26 cellular contexts compared by ENCODE assay signal in the genomic region with DNA sequence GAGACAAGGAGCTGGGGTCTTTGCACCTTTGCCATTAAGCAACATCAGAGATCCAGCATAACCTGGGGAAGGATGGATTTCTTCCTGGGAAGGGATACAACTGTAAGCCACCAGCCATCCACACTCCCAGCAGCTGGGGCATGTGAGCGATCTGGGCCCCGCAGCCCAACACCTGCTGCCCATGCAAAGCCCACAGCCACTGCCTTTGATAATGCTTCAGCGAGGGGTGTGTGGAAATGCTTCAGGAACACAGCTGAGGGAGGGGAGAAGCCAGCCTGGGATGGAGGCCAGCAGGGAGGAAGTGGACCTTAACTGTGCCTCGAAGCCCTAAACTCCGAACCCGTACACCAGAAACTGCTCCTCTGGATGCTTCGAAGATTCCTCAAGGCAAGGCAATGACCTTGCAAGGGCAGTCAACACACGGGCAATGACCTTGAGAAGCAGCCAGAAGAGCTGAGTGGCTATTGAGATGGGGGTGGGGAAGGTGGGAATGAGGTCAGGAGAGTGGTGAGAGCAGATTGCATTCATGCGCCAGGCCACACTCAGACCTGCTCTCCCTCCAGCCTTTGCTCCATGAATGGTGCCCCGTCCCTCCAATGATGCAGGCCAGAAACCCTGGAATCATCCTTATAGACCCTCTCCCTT. TPM values are rescaled to one million over a fixed set of nuclear protein-coding genes. Genes with fewer than 3 reads are reported as not detected.
DNase-seq lines count a peak whose midpoint lies in the region; ATAC-seq and TF ChIP-seq lines count a peak whose summit lies in the region.
"Had no signal": no experiment of that assay in that cellular context is flagged by ENCODE, and none has a peak within 500 bp of the region (broad histone marks: within the 10 kb centered on the region; RNA-seq: fewer than 3 reads in every experiment).

No MANE protein-coding gene starts in this region.

- H3K9me3 ChIP-seq in body of pancreas, result no peaks in the 10 kb centered on the region
- H3K9me3 ChIP-seq: Caco-2 had no signal

- no peak overlapping the region for H2AFZ ChIP-seq in GM23338

- DNase-seq in NCI-H82 (lab: John Stamatoyannopoulos, UW), result peak; percentile 53
- DNase-seq in NCI-H82 treated with DMSO at 0.1 percent for 48 hours (lab: John Stamatoyannopoulos, UW; ENCODE audit: unreplicated experiment), result no peak
- no peak for DNase-seq in GM23338 (ENCODE audit: low spot score)
- peak in 3 of 4 donors; percentile 16 to 53 (median 25) for DNase-seq in body of pancreas
- DNase-seq in myocyte (ENCODE audit: low read depth), result peak; percentile 59
- DNase-seq in stimulated activated CD4-positive, alpha-beta T cell treated with anti-CD3 and anti-CD28 coated beads, Interleukin-15, amount 100 ng/mL, for 24 hours, result no peak
- DNase-seq: Caco-2; CD8-positive, alpha-beta T cell; DMS79; EL; GDM1; Kasumi-1; NCI-H1105 treated with DMSO at 0.1 percent for 48 hours; NCI-H146; NCI-H1930; NCI-H2107; NCI-H748 treated with DMSO at 0.1 percent for 48 hours; NK-92 treated with Interleukin-12 subunit alpha and Interleukin-12 subunit beta, amount 100 ng/mL, for 24 hours; Right ventricle myocardium superior; RPMI8226 had no signal

- peaks cover 37% of the 10 kb centered on the region for H3K4me1 Mint-ChIP-seq in GM23338
- H3K4me1 Mint-ChIP-seq: B cell had no signal

- H3K4me3 Mint-ChIP-seq in GM23338, result no peak overlapping the region
- H3K4me3 Mint-ChIP-seq: B cell; CD8-positive, alpha-beta T cell had no signal

- H3K4me3 ChIP-seq in GM23338, result no peak overlapping the region
- H3K4me3 ChIP-seq in body of pancreas, result no peak overlapping the region
- H3K4me3 ChIP-seq: GM12878 had no signal

- no peaks in the 10 kb centered on the region for H3K9me3 Mint-ChIP-seq in GM23338
- H3K9me3 Mint-ChIP-seq: CD8-positive, alpha-beta T cell had no signal

- peaks cover 11% of the 10 kb centered on the region for H3K27me3 Mint-ChIP-seq in GM23338 (ENCODE audit: insufficient read depth, low read depth, poor library complexity)
- H3K27me3 Mint-ChIP-seq: B cell had no signal

- no peak overlapping the region for H3K4me2 ChIP-seq in GM23338

- H3K27me3 ChIP-seq in GM23338 (ENCODE audit: insufficient read depth) (no peaks in the 10 kb centered on the region), body of pancreas (no peaks in the 10 kb centered on the region)

- TF ChIP-seq CTCF in GM23338 (conservative IDR thresholded peaks at IDR 0.05; ENCODE audit: low read depth in 2 of 2), result no peak
- no peak for TF ChIP-seq CTCF in body of pancreas (IDR thresholded peaks at IDR 0.05)

- H3K79me2 ChIP-seq in GM23338 (replicated peaks; ENCODE audit: insufficient read depth), result no peaks in the 10 kb centered on the region

- no peak overlapping the region for H3K27ac ChIP-seq in GM23338 (ENCODE audit: low read depth)
- no peak overlapping the region for H3K27ac ChIP-seq in body of pancreas
- H3K27ac ChIP-seq: 22Rv1, C4-2B had no signal

- intact Hi-C loops in body of pancreas (cut with DNase I), result no loop called here

- peak overlapping the region; percentile 76; the same call in 1 of the 2 replicates for H3K27ac Mint-ChIP-seq in GM23338
- H3K27ac Mint-ChIP-seq: B cell; CD8-positive, alpha-beta T cell had no signal

- TF ChIP-seq POLR2A in body of pancreas (IDR thresholded peaks at IDR 0.05), result no peak

- H3K36me3 Mint-ChIP-seq in GM23338 (ENCODE audit: low read depth), result no peaks in the 10 kb centered on the region; the same call in 2 of the 3 replicates

- H3K4me1 ChIP-seq in GM23338 (ENCODE audit: insufficient read depth) (peaks cover 25% of the 10 kb centered on the region), body of pancreas (peaks cover 46% of the 10 kb centered on the region)
- H3K4me1 ChIP-seq: Caco-2 had no signal

- H3K36me3 ChIP-seq in GM23338 (ENCODE audit: insufficient read depth) (no peaks in the 10 kb centered on the region), body of pancreas (replicated peaks in 1 of 2; ENCODE audit: insufficient read depth in 1 of 2, low read depth in 2 of 2) (no peaks in the 10 kb centered on the region)

- WGBS in body of pancreas, 2 donors, result 61 to 89% methylated on average over 7 to 10 of the region's 10 CpGs

- H4K20me1 ChIP-seq in GM23338 (replicated peaks; ENCODE audit: insufficient read depth), result 0 out of 2 replicates have a peak, but pooled peaks cover 4% of the 10 kb centered on the region

- no peak for ATAC-seq in GM23338
- ATAC-seq in body of pancreas, result no peak
- no peak for ATAC-seq in GM19023 (IDR thresholded peaks at IDR 0.05; ENCODE audit: unreplicated experiment)
- no peak for ATAC-seq in GM21576 (IDR thresholded peaks at IDR 0.05; ENCODE audit: unreplicated experiment)
- ATAC-seq: CD8-positive, alpha-beta T cell; GM12878 had no signal

- H3K9me2 ChIP-seq in GM23338 (ENCODE audit: insufficient read depth), result no peaks in the 10 kb centered on the region

- no peaks in the 10 kb centered on the region for H3F3A ChIP-seq in GM23338 (replicated peaks; ENCODE audit: low read depth)

TF ChIP-seq in GM23338, 12 proteins besides CTCF, POLR2A, EP300 and RAD21 (continues in another document):
- TF ChIP-seq, protein P1, sequence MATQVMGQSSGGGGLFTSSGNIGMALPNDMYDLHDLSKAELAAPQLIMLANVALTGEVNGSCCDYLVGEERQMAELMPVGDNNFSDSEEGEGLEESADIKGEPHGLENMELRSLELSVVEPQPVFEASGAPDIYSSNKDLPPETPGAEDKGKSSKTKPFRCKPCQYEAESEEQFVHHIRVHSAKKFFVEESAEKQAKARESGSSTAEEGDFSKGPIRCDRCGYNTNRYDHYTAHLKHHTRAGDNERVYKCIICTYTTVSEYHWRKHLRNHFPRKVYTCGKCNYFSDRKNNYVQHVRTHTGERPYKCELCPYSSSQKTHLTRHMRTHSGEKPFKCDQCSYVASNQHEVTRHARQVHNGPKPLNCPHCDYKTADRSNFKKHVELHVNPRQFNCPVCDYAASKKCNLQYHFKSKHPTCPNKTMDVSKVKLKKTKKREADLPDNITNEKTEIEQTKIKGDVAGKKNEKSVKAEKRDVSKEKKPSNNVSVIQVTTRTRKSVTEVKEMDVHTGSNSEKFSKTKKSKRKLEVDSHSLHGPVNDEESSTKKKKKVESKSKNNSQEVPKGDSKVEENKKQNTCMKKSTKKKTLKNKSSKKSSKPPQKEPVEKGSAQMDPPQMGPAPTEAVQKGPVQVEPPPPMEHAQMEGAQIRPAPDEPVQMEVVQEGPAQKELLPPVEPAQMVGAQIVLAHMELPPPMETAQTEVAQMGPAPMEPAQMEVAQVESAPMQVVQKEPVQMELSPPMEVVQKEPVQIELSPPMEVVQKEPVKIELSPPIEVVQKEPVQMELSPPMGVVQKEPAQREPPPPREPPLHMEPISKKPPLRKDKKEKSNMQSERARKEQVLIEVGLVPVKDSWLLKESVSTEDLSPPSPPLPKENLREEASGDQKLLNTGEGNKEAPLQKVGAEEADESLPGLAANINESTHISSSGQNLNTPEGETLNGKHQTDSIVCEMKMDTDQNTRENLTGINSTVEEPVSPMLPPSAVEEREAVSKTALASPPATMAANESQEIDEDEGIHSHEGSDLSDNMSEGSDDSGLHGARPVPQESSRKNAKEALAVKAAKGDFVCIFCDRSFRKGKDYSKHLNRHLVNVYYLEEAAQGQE (IDR thresholded peaks at IDR 0.05; ENCODE audit: unreplicated experiment), result no peak
- no peak for TF ChIP-seq CREB1 (CRISPR knock-in tag; IDR thresholded peaks at IDR 0.05; ENCODE audit: low read depth)

RNA-seq across cellular contexts. Expression of gene KATNIP, which starts 49.1 kb away (rescaled TPM):
- total RNA-seq in GM23338 (2014; rRNA removed; shearing (Covaris generic)), result 6.6 and 11.8 TPM in 2 replicates
- polyA plus RNA-seq in GM23338 (2016; fragmentation: Nextera tagmentation; extraction: Ambion mirVana), result 7.0 and 8.6 TPM in 2 replicates
- 10 to 100 TPM; 23.4 to 25.7 TPM for total RNA-seq in body of pancreas
- total RNA-seq in myocyte, result 10.7 and 10.8 TPM in 2 replicates
- polyA plus RNA-seq in myocyte (2012), result 14.2 TPM

RNA-seq across cellular contexts. Expression of gene GTF3C1, which starts 49.3 kb away (rescaled TPM):
- total RNA-seq in GM23338 (2014; rRNA removed; shearing (Covaris generic)), result 138 and 141 TPM in 2 replicates
- polyA plus RNA-seq in GM23338 (2016; fragmentation: Nextera tagmentation; extraction: Ambion mirVana), result 78.5 and 90.6 TPM in 2 replicates
- total RNA-seq in body of pancreas (100 to 1,000 TPM in 1 of 2 donors, 10 to 100 TPM in 1; 38.7 to 161 TPM), myocyte (108 and 135 TPM in 2 replicates)
- polyA plus RNA-seq in myocyte (2012), result 58.5 TPM

Comparison
In these comparisons a context has a peak if more than half of its experiments do, and no peak if none do; other contexts are left out.
1. DNase-seq: peak in NCI-H82 (single experiment), body of pancreas (3 of 4) and myocyte (single experiment); none in NCI-H82 treated with DMSO at 0.1 percent for 48 hours (single experiment), GM23338 (single experiment) and stimulated activated CD4-positive, alpha-beta T cell treated with anti-CD3 and anti-CD28 coated beads, Interleukin-15, amount 100 ng/mL, for 24 hours (single experiment).